In the genomic region with DNA sequence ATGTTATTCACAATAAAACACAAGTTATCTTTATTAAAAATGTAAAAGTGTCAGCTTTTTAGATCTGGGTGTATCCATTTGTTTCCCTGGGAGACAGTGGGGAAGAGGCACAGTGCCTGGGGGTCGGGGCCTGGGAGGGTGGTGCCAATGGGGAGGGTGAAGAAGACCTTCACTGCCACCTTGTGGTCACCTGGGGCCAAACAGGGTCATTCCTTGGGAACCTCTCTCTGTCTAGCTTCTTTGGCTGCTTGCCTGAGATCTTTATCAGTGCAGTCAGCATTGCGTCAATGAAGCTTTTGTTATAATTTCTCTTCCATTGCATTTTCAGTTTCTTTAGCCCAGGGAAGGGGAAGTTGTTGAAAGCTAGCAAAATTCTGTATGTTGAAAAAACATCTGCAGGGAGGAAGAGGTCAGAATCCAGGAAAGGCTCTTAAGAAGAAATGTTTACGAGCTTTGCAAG, we compare ENCODE assay signal across 8 cellular contexts.
DNase-seq lines count a peak whose midpoint lies in the region; ATAC-seq lines count a peak whose summit lies in the region.

No MANE protein-coding gene starts in this region.

- DNase-seq in DMS 273 (lab: John Stamatoyannopoulos, UW; ENCODE audit: unreplicated experiment) (peak; percentile 87), NCI-H82 (lab: John Stamatoyannopoulos, UW) (peak; percentile 94), activated T-cell treated with anti-CD3 and anti-CD28 coated beads for 4 hours (peak; percentile 2), germinal center (ENCODE audit: low spot score) (peak; percentile 72), pons (ENCODE audit: low spot score) (peak; percentile 80)

- peak; percentile 85 for ATAC-seq in GM19463 (IDR thresholded peaks at IDR 0.05; ENCODE audit: unreplicated experiment)
- peak; percentile 55 for ATAC-seq in HG03575 (IDR thresholded peaks at IDR 0.05; ENCODE audit: extremely low read depth, insufficient number of reproducible peaks, low FRiP score, unreplicated experiment)
- ATAC-seq in GM19328 (IDR thresholded peaks at IDR 0.05; ENCODE audit: unreplicated experiment): no peak

Comparison
In these comparisons a context has a peak if more than half of its experiments do, and no peak if none do; other contexts are left out.
1. DNase-seq: peak in every context shown above with its lines; median percentile 94 in NCI-H82; 87 in DMS 273; 80 in pons; 72 in germinal center; 2 in activated T-cell treated with anti-CD3 and anti-CD28 coated beads for 4 hours.